In genomic region chr2:202375006-202375610, GRCh38 we compare ENCODE assay signal across 1 cellular context.
TF ChIP-seq lines count a peak whose summit lies in the region.

No MANE protein-coding gene starts in this region.

TF ChIP-seq in GM12878, 131 proteins besides CTCF, POLR2A, EP300 and RAD21 (continued from another document and continues in another):
- TF ChIP-seq ZBTB11 (CRISPR knock-in tag; IDR thresholded peaks at IDR 0.05) = no peak
- TF ChIP-seq BCL11A (IDR thresholded peaks at IDR 0.05; ENCODE audit: low read depth, low read length) = 0 out of 2 replicates have a peak, but pooled peaks have one; percentile 5
- TF ChIP-seq SPI1 (IDR thresholded peaks at IDR 0.05; ENCODE audit: borderline replicate concordance, insufficient read depth, low read depth, low read length) = no peak
- TF ChIP-seq E4F1 (IDR thresholded peaks at IDR 0.05; ENCODE audit: borderline replicate concordance, partially characterized antibody) = no peak
- no peak for TF ChIP-seq HCFC1 (IDR thresholded peaks at IDR 0.05; ENCODE audit: low read length)
- TF ChIP-seq ZNF687 (IDR thresholded peaks at IDR 0.05) = 0 out of 2 replicates have a peak, but pooled peaks have one; percentile 56
- no peak for TF ChIP-seq MEF2B (IDR thresholded peaks at IDR 0.05; ENCODE audit: partially characterized antibody, poor library complexity, severe bottlenecking)
- TF ChIP-seq ZBTB40 (IDR thresholded peaks at IDR 0.05; ENCODE audit: borderline replicate concordance) = no peak
- no peak for TF ChIP-seq NKRF (conservative IDR thresholded peaks at IDR 0.05)
- TF ChIP-seq CREB1 (IDR thresholded peaks at IDR 0.05; ENCODE audit: low read depth) = no peak
- TF ChIP-seq CREM (IDR thresholded peaks at IDR 0.05; ENCODE audit: low read depth) = peak; percentile 22; the same call in 1 of the 2 replicates
- TF ChIP-seq USF1 (IDR thresholded peaks at IDR 0.05; ENCODE audit: borderline replicate concordance, extremely low read length, insufficient read depth, low read depth, low read length) = no peak
- no peak for TF ChIP-seq NBN (IDR thresholded peaks at IDR 0.05)
- TF ChIP-seq SP1 (IDR thresholded peaks at IDR 0.05; ENCODE audit: low read depth, low read length) = no peak
- TF ChIP-seq RELA (IDR thresholded peaks at IDR 0.05; ENCODE audit: borderline replicate concordance, partially characterized antibody) = no peak
- no peak for TF ChIP-seq ZNF384 (IDR thresholded peaks at IDR 0.05; ENCODE audit: borderline replicate concordance, low read depth, low read length)
- TF ChIP-seq STAT1 (conservative IDR thresholded peaks at IDR 0.05) = no peak
- no peak for TF ChIP-seq RB1 (IDR thresholded peaks at IDR 0.05; ENCODE audit: borderline replicate concordance)
- TF ChIP-seq YY1 (IDR thresholded peaks at IDR 0.05; ENCODE audit: low read depth, low read length) = peak; percentile 76
- TF ChIP-seq HDAC6 (IDR thresholded peaks at IDR 0.05; ENCODE audit: unreplicated experiment) = no peak
- no peak for TF ChIP-seq SMAD1 (IDR thresholded peaks at IDR 0.05; ENCODE audit: low read depth, partially characterized antibody)
- no peak for TF ChIP-seq PRDM15 (CRISPR knock-in tag; IDR thresholded peaks at IDR 0.05)
- no peak for TF ChIP-seq SUPT20H (IDR thresholded peaks at IDR 0.05; ENCODE audit: borderline replicate concordance, control insufficient read depth, low read depth, low read length)
- TF ChIP-seq POLR2AphosphoS5 (IDR thresholded peaks at IDR 0.05; ENCODE audit: low read length) = peak; percentile 34; the same call in 1 of the 2 replicates
- TF ChIP-seq TCF12 (IDR thresholded peaks at IDR 0.05; ENCODE audit: low read depth, low read length) = no peak
- TF ChIP-seq SREBF1 (IDR thresholded peaks at IDR 0.05; ENCODE audit: low read length) = no peak
- TF ChIP-seq ZNF592 (IDR thresholded peaks at IDR 0.05) = no peak
